ENCODE assay signal across 8 cellular contexts in the genomic region with DNA sequence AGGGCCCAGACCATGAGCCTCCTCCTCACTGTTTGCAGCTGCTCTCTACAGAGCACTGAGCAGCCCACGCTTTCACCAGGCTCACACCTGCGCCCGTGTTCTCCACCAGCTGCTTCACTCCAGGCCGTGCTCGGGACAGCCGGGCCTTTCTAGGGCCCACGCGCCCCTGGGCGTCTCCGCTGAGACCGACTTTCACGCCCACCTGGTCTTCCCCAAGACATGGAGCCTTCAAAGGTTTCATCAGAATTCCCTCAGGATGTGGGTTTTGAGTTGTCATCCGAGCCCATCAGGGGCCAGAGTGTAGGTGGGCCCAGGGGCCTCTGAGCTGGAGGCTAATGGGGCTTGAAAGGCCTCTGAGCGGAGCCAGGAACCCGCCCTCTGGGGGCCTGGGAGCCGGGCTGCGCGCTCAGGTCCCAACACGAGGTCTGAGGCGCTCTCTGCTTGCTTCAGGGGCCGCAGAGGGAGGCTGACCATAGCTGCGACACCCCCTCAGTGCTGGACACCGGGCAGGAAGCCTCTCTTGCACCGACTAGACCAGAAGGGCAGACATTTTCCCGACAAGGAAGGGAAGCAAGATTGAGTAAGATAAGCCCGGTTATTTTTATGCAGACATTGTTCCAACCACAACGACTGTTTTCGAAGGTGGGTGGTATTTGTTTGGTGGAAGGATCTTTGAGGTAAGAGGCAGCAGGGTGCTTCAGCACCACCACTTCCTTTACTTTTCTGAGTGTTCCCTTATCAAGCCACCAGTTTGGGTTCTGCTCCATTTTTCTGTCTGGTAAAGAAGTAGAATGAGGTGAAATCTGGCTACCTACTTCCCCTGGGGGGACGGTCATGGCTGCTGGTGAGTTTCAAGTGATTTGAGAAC.
DNase-seq lines count a peak whose midpoint lies in the region; FAIRE-seq and TF ChIP-seq lines count a peak whose summit lies in the region.

No MANE protein-coding gene starts in this region.

- no peaks in the 10 kb centered on the region for H4K20me1 ChIP-seq in OCI-LY3 (ENCODE audit: insufficient read depth, low read length)

- peaks cover 19% of the 10 kb centered on the region for H3K36me3 Mint-ChIP-seq in activated naive CD4-positive, alpha-beta T cell treated with anti-CD3 and anti-CD28 coated beads, Interleukin-2, amount 10 ng/mL, durations not matched to agents 7 days and 5 days

- H3K79me2 ChIP-seq in OCI-LY3 (ENCODE audit: low read length), result no peaks in the 10 kb centered on the region

- H3K27me3 Mint-ChIP-seq in activated naive CD4-positive, alpha-beta T cell treated with anti-CD3 and anti-CD28 coated beads, Interleukin-2, amount 10 ng/mL, durations not matched to agents 7 days and 5 days, result no peaks in the 10 kb centered on the region

- peaks cover 85% of the 10 kb centered on the region for H3K4me1 Mint-ChIP-seq in activated naive CD4-positive, alpha-beta T cell treated with anti-CD3 and anti-CD28 coated beads, Interleukin-2, amount 10 ng/mL, durations not matched to agents 7 days and 5 days

- CTCF ChIA-PET in activated naive CD4-positive, alpha-beta T cell treated with anti-CD3 and anti-CD28 coated beads, Interleukin-2, amount 10 ng/mL, durations not matched to agents 7 days and 5 days (lab: Charles Lee), result interaction anchor here (0.8 to 5.0 kb wide), 14 partner anchors 9 to 537 kb away, joined by 3 to 45 read pairs (median 4); partner anchors contain the start of gene FUT8

- H2AFZ ChIP-seq in OCI-LY3 (ENCODE audit: low read depth, low read length), result peak overlapping the region; percentile 46; the same call in 1 of the 2 replicates

- FAIRE-seq in GM12891 (lab: Jason Lieb, UNC), result peak; percentile 99

- peak overlapping the region; percentile 96 for H3K27ac Mint-ChIP-seq in activated naive CD4-positive, alpha-beta T cell treated with anti-CD3 and anti-CD28 coated beads, Interleukin-2, amount 10 ng/mL, durations not matched to agents 7 days and 5 days

- no peak overlapping the region for H3K27ac ChIP-seq in OCI-LY3 (ENCODE audit: low read length)

- peak overlapping the region; percentile 73 for H3K4me3 Mint-ChIP-seq in activated naive CD4-positive, alpha-beta T cell treated with anti-CD3 and anti-CD28 coated beads, Interleukin-2, amount 10 ng/mL, durations not matched to agents 7 days and 5 days

- peaks cover 14% of the 10 kb centered on the region for H3K4me1 ChIP-seq in OCI-LY3 (ENCODE audit: low read length)

- no peaks in the 10 kb centered on the region for H3K36me3 ChIP-seq in H7 (replicated peaks; ENCODE audit: control insufficient read depth, insufficient read depth, low read length)
- H3K36me3 ChIP-seq in OCI-LY3 (replicated peaks; ENCODE audit: low read depth, low read length), result no peaks in the 10 kb centered on the region

- H3K9ac ChIP-seq in OCI-LY3 (ENCODE audit: low read length), result no peak overlapping the region

- TF ChIP-seq POLR2A in GM12891 (IDR thresholded peaks at IDR 0.05; ENCODE audit: low read depth, low read length), result peak; percentile 65

- H3K4me2 ChIP-seq in OCI-LY3 (ENCODE audit: low read length), result peak overlapping the region; percentile 17; the same call in 1 of the 2 replicates

- no peaks in the 10 kb centered on the region for H3K9me3 ChIP-seq in OCI-LY3 (ENCODE audit: insufficient read depth, low read length)

- no peak overlapping the region for H3K4me3 ChIP-seq in H7 (ENCODE audit: insufficient read depth, low read depth, low read length)
- no peak overlapping the region for H3K4me3 ChIP-seq in OCI-LY3 (ENCODE audit: low read length)

- H3K9me3 Mint-ChIP-seq in activated naive CD4-positive, alpha-beta T cell treated with anti-CD3 and anti-CD28 coated beads, Interleukin-2, amount 10 ng/mL, durations not matched to agents 7 days and 5 days, result peaks cover 3% of the 10 kb centered on the region

- H3K27me3 ChIP-seq in H7 (ENCODE audit: control insufficient read depth, insufficient read depth, low read length) (no peaks in the 10 kb centered on the region), OCI-LY3 (ENCODE audit: low read depth, low read length) (peaks cover 15% of the 10 kb centered on the region)

- no peak for TF ChIP-seq CTCF in OCI-LY3 (IDR thresholded peaks at IDR 0.05; ENCODE audit: low read depth, low read length)

- DNase-seq in GM12891 (ENCODE audit: insufficient read length, low spot score) (peak; percentile 53), H7 (peak; percentile 57), dermis blood vessel endothelial cell (no peak), NCI-H1105 treated with DMSO at 0.1 percent for 48 hours (lab: John Stamatoyannopoulos, UW) (no peak), middle frontal gyrus (ENCODE audit: extremely low spot score, low spot score) (no peak)
- peak; percentile 65 for DNase-seq in activated naive CD4-positive, alpha-beta T cell treated with anti-CD3 and anti-CD28 coated beads, Interleukin-2, amount 10 ng/mL, durations not matched to agents 7 days and 5 days
- peak; percentile 57 for DNase-seq in stimulated activated CD4-positive, alpha-beta T cell treated with anti-CD3 and anti-CD28 coated beads, Interleukin-4, amount 100 ng/mL, for 24 hours

TF ChIP-seq in GM12891, 5 proteins besides CTCF, POLR2A, EP300 and RAD21:
- TF ChIP-seq POU2F2 (IDR thresholded peaks at IDR 0.05; ENCODE audit: low read depth, low read length) (peak; percentile 83), POLR2AphosphoS5 (IDR thresholded peaks at IDR 0.05; ENCODE audit: low read depth, low read length) (peak; percentile 88), PAX5 (IDR thresholded peaks at IDR 0.05; ENCODE audit: insufficient read depth, low read length, severe bottlenecking) (no peak), TAF1 (IDR thresholded peaks at IDR 0.05; ENCODE audit: low read depth, low read length) (peak; percentile 83; the same call in 1 of the 2 replicates), SPI1 (IDR thresholded peaks at IDR 0.05; ENCODE audit: low read depth, low read length) (peak; percentile 76)
TF ChIP-seq in GM12891: peak in this region for 4.

Comparison
In these comparisons a context has a peak if more than half of its experiments do, and no peak if none do; other contexts are left out.
1. DNase-seq: peak in GM12891 (single experiment), H7 (single experiment), activated naive CD4-positive, alpha-beta T cell treated with anti-CD3 and anti-CD28 coated beads, Interleukin-2, amount 10 ng/mL, durations not matched to agents 7 days and 5 days (single experiment) and stimulated activated CD4-positive, alpha-beta T cell treated with anti-CD3 and anti-CD28 coated beads, Interleukin-4, amount 100 ng/mL, for 24 hours (single experiment); none in dermis blood vessel endothelial cell (single experiment), NCI-H1105 treated with DMSO at 0.1 percent for 48 hours (single experiment) and middle frontal gyrus (single experiment).